In genomic region chr12:108634225-108634795, GRCh38 we compare ENCODE assay signal across 1 cellular context.
TF ChIP-seq lines count a peak whose summit lies in the region.

No MANE protein-coding gene starts in this region.

TF ChIP-seq in GM23338, 12 proteins besides CTCF, POLR2A, EP300 and RAD21 (continued from another document):
- TF ChIP-seq, protein P1, sequence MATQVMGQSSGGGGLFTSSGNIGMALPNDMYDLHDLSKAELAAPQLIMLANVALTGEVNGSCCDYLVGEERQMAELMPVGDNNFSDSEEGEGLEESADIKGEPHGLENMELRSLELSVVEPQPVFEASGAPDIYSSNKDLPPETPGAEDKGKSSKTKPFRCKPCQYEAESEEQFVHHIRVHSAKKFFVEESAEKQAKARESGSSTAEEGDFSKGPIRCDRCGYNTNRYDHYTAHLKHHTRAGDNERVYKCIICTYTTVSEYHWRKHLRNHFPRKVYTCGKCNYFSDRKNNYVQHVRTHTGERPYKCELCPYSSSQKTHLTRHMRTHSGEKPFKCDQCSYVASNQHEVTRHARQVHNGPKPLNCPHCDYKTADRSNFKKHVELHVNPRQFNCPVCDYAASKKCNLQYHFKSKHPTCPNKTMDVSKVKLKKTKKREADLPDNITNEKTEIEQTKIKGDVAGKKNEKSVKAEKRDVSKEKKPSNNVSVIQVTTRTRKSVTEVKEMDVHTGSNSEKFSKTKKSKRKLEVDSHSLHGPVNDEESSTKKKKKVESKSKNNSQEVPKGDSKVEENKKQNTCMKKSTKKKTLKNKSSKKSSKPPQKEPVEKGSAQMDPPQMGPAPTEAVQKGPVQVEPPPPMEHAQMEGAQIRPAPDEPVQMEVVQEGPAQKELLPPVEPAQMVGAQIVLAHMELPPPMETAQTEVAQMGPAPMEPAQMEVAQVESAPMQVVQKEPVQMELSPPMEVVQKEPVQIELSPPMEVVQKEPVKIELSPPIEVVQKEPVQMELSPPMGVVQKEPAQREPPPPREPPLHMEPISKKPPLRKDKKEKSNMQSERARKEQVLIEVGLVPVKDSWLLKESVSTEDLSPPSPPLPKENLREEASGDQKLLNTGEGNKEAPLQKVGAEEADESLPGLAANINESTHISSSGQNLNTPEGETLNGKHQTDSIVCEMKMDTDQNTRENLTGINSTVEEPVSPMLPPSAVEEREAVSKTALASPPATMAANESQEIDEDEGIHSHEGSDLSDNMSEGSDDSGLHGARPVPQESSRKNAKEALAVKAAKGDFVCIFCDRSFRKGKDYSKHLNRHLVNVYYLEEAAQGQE (IDR thresholded peaks at IDR 0.05; ENCODE audit: unreplicated experiment): no peak
- TF ChIP-seq CREB1 (CRISPR knock-in tag; IDR thresholded peaks at IDR 0.05; ENCODE audit: low read depth): no peak
TF ChIP-seq in GM23338: peak in this region for 0.
